In genomic region chr19:44951179-44952159, GRCh38 we compare ENCODE assay signal across 8 cellular contexts. TPM values are rescaled to one million over a fixed set of nuclear protein-coding genes. Genes with fewer than 3 reads are reported as not detected.
DNase-seq lines count a peak whose midpoint lies in the region; ATAC-seq and TF ChIP-seq lines count a peak whose summit lies in the region.

No MANE protein-coding gene starts in this region.

- H3K4me1 ChIP-seq in A673 (ENCODE audit: insufficient read depth, low read length, poor library complexity, severe bottlenecking) (peaks cover 14% of the 10 kb centered on the region), liver (ENCODE audit: control insufficient read depth in 4 of 4, insufficient read depth in 4 of 4, low read length in 3 of 4) (peaks cover 0 to 69% (median 55%) of the 10 kb centered on the region in 4 donors)

- no peak overlapping the region for H3K27ac Mint-ChIP-seq in central memory CD8-positive, alpha-beta T cell (ENCODE audit: low read depth)

- H3K27me3 ChIP-seq in A673 (replicated peaks; ENCODE audit: insufficient read depth, low read depth, low read length, poor library complexity) (no peaks in the 10 kb centered on the region), liver (ENCODE audit: control insufficient read depth in 4 of 4, insufficient read depth in 4 of 4, low read length in 3 of 4) (no peaks in the 10 kb centered on the region)

- H3K9me3 Mint-ChIP-seq in central memory CD8-positive, alpha-beta T cell: no peaks in the 10 kb centered on the region

- peak; percentile 87 for DNase-seq in A673 (ENCODE audit: low spot score)
- DNase-seq in GM13976 (ENCODE audit: low spot score): peak; percentile 82
- DNase-seq in NCI-H2196 (lab: John Stamatoyannopoulos, UW; ENCODE audit: unreplicated experiment): peak; percentile 85
- peak; percentile 43 to 47 for DNase-seq in central memory CD8-positive, alpha-beta T cell (ENCODE audit: low spot score in 2 of 2)
- peak; percentile 24 to 55 for DNase-seq in stimulated activated CD4-positive, alpha-beta T cell treated with anti-CD3 and anti-CD28 coated beads, Interleukin-4, amount 100 ng/mL, for 4 hours

- H3K27me3 Mint-ChIP-seq in central memory CD8-positive, alpha-beta T cell: no peaks in the 10 kb centered on the region

- intact Hi-C loops in A673 (cut with micrococcal nuclease; ENCODE audit: unreplicated experiment): loop anchor here (2.0 to 10.0 kb wide), 4 partner anchors 47 to 267 kb away; partner anchors contain the start of gene APOE

- no peak overlapping the region for H3K4me3 Mint-ChIP-seq in central memory CD8-positive, alpha-beta T cell

- no peaks in the 10 kb centered on the region for H3K36me3 ChIP-seq in A673 (ENCODE audit: insufficient read depth, low read length, poor library complexity, severe bottlenecking)
- no peaks in the 10 kb centered on the region for H3K36me3 ChIP-seq in liver (ENCODE audit: control insufficient read depth in 4 of 4, insufficient read depth in 3 of 4, low read depth in 1 of 4, low read length in 3 of 4)

- no peak overlapping the region for H3K4me3 ChIP-seq in A673 (ENCODE audit: low read depth, low read length, poor library complexity, severe bottlenecking)
- H3K4me3 ChIP-seq in WI38 (ENCODE audit: low read depth, low read length): no peak overlapping the region
- H3K4me3 ChIP-seq in liver (ENCODE audit: low read depth in 1 of 3, low read length in 3 of 3): no peak overlapping the region

- TF ChIP-seq CTCF in A673 (conservative IDR thresholded peaks at IDR 0.05; ENCODE audit: low read depth, low read length) (peak; percentile 90), GM13976 (IDR thresholded peaks at IDR 0.05; ENCODE audit: borderline replicate concordance, control extremely low read depth, extremely low read depth, insufficient read depth, missing control alignments) (peak; percentile 79), WI38 (IDR thresholded peaks at IDR 0.05; ENCODE audit: low read depth, low read length) (peak; percentile 78), liver (IDR thresholded peaks at IDR 0.05; ENCODE audit: low read depth, low read length, missing input control) (peak; percentile 82)

- H3K27ac ChIP-seq in A673 (ENCODE audit: low read depth, low read length, poor library complexity, severe bottlenecking) (no peak overlapping the region), liver (ENCODE audit: low read depth in 1 of 2, low read length in 2 of 2) (peak overlapping the region; percentile 68 to 78)

- POLR2A ChIA-PET in A673 (lab: Charles Lee; ENCODE audit: low non-redundant PET): no interaction called here

- peak overlapping the region in 1 of 2 donors; percentile 60 for H3K9ac ChIP-seq in liver (ENCODE audit: low read depth in 1 of 2, low read length in 2 of 2)

- CTCF ChIA-PET in A673 (lab: Charles Lee): interaction anchor here (0.6 to 0.9 kb wide), 3 partner anchors 41 to 228 kb away, joined by 3 to 10 read pairs (median 7); no protein-coding TSS in a partner anchor

- in situ Hi-C loops in GM13976 (cut with MboI; ENCODE audit: low sequenced_read_pairs, unreplicated experiment): loop anchor here (10.0 kb wide), 1 partner anchor 167 kb away; no protein-coding TSS in a partner anchor

- BruUV-seq in A673 (replicated peaks; lab: Mats Ljungman, UMichigan): no TSS peak

- H3K9me3 ChIP-seq in A673 (ENCODE audit: low read depth, low read length, poor library complexity, severe bottlenecking) (no peaks in the 10 kb centered on the region), liver (ENCODE audit: control insufficient read depth in 4 of 4, low read length in 3 of 4) (no peaks in the 10 kb centered on the region)

- peak; percentile 85 to 86 for TF ChIP-seq RAD21 in liver (IDR thresholded peaks at IDR 0.05)

- H3K36me3 Mint-ChIP-seq in central memory CD8-positive, alpha-beta T cell (ENCODE audit: insufficient read depth): peaks cover 22% of the 10 kb centered on the region

- 39% methylated on average over 13 of the region's 13 CpGs for WGBS in liver

- ATAC-seq in central memory CD8-positive, alpha-beta T cell (replicated peaks; ENCODE audit: extremely low read depth, poor library complexity, severe bottlenecking): no peak
- ATAC-seq in HG02798 (IDR thresholded peaks at IDR 0.05; ENCODE audit: poor library complexity, unreplicated experiment): no peak

- H3K4me1 Mint-ChIP-seq in central memory CD8-positive, alpha-beta T cell: peaks cover 24% of the 10 kb centered on the region

TF ChIP-seq in liver, 16 proteins besides CTCF, POLR2A, EP300 and RAD21:
- no peak for TF ChIP-seq ATF3 (IDR thresholded peaks at IDR 0.05)
- TF ChIP-seq HNF4A (conservative IDR thresholded peaks at IDR 0.05): peak; percentile 5 to 40
- no peak for TF ChIP-seq TAF1 (conservative IDR thresholded peaks at IDR 0.05)
- peak in 1 of 2 donors; percentile 13 for TF ChIP-seq EGR1 (IDR thresholded peaks at IDR 0.05; ENCODE audit: low read depth in 2 of 2)
- TF ChIP-seq SP1 (IDR thresholded peaks at IDR 0.05): no peak
- TF ChIP-seq REST (IDR thresholded peaks at IDR 0.05): peak; percentile 10
- no peak for TF ChIP-seq FOXA2 (IDR thresholded peaks at IDR 0.05)
- peak; percentile 11 to 55 for TF ChIP-seq RXRA (IDR thresholded peaks at IDR 0.05)
- no peak for TF ChIP-seq HNF4G (IDR thresholded peaks at IDR 0.05)
- TF ChIP-seq NR2F2 (IDR thresholded peaks at IDR 0.05): no peak
- peak; percentile 10 for TF ChIP-seq ZBTB33 (IDR thresholded peaks at IDR 0.05)
- peak in 1 of 2 donors; percentile 14 for TF ChIP-seq JUND (IDR thresholded peaks at IDR 0.05)

RNA-seq across cellular contexts. Expression of gene CLPTM1, which starts 3.7 kb away (rescaled TPM):
- total RNA-seq in A673 (2021) (135 and 138 TPM in 2 replicates), liver (10 to 100 TPM; 46.2 to 56.7 TPM)
- 10 to 100 TPM; 35.8 to 94.5 TPM for polyA plus RNA-seq in liver

RNA-seq across cellular contexts. Expression of gene APOC2, which starts 5.6 kb away (rescaled TPM):
- total RNA-seq in A673 (2021) (not detected in 2 replicates), liver (1,000 to 10,000 TPM in 1 of 2 donors, 100 to 1,000 TPM in 1; 660 to 1,200 TPM)
- polyA plus RNA-seq in liver: 1,000 to 10,000 TPM; 2,878 to 3,399 TPM

RNA-seq across cellular contexts. Expression of gene APOC4, which starts 9.4 kb away (rescaled TPM):
- total RNA-seq in A673 (2021) (not detected in 2 replicates), liver (100 to 1,000 TPM in 1 of 2 donors, 1 to 10 TPM in 1; 1.0 to 131 TPM)
- polyA plus RNA-seq in liver: 100 to 1,000 TPM; 418 to 420 TPM

RNA-seq across cellular contexts. Expression of gene APOC1, which starts 37.1 kb away (rescaled TPM):
- 2.3 and 5.5 TPM in 2 replicates for total RNA-seq in A673 (2021)
- 1,000 to 10,000 TPM in 1 of 2 donors, 100 to 1,000 TPM in 1; 612 to 1,996 TPM for total RNA-seq in liver
- polyA plus RNA-seq in liver: over 10,000 TPM in 1 of 2 donors, 1,000 to 10,000 TPM in 1; 3,937 to 10,095 TPM

RNA-seq across cellular contexts. Expression of gene APOE, which starts 45.9 kb away (rescaled TPM):
- 9.4 and 10.4 TPM in 2 replicates for total RNA-seq in A673 (2021)
- total RNA-seq in liver: 1,000 to 10,000 TPM; 1,884 to 3,491 TPM
- polyA plus RNA-seq in liver: 1,000 to 10,000 TPM; 3,935 to 5,263 TPM

Comparison
In these comparisons a context has a peak if more than half of its experiments do, and no peak if none do; other contexts are left out.
1. RNA of gene APOC2, which starts 5.6 kb away (total RNA-seq): 660 to 1,200 TPM in liver; not detected in A673; every median in the first group is over 100 times any median in the second.
2. Peak in every context shown above with its lines, with median percentiles within 50 percentile points of each other: DNase-seq and CTCF ChIP-seq.